In genomic region chr2:61433606-61434005, GRCh38 we compare ENCODE assay signal across 1 cellular context.
TF ChIP-seq lines count a peak whose summit lies in the region.

No MANE protein-coding gene starts in this region.

TF ChIP-seq in HCT116, 20 proteins besides CTCF, POLR2A, EP300 and RAD21:
- no peak for TF ChIP-seq MAX (IDR thresholded peaks at IDR 0.05)
- TF ChIP-seq CBX3 (IDR thresholded peaks at IDR 0.05; ENCODE audit: low read depth), result no peak
- no peak for TF ChIP-seq EZH2 (IDR thresholded peaks at IDR 0.05)
